ENCODE assay signal across 25 cellular contexts in genomic region chr4:117529401-117529800, GRCh38.
"Had no signal": no experiment of that assay in that cellular context is flagged by ENCODE, and none has a peak within 500 bp of the region (broad histone marks: within the 10 kb centered on the region; RNA-seq: fewer than 3 reads in every experiment).

No MANE protein-coding gene starts in this region.

- H3K4me1 ChIP-seq: adrenal gland, body of pancreas, breast epithelium, SJCRH30 had no signal

- H3K27me3 ChIP-seq: adrenal gland, breast epithelium, SJCRH30 had no signal

- H3K9me3 ChIP-seq: adrenal gland, body of pancreas, breast epithelium, SJCRH30 had no signal

- DNase-seq: activated CD4-positive, alpha-beta T cell treated with anti-CD3 and anti-CD28 coated beads, Interleukin-2, amount 10 ng/mL, durations not matched to agents 24 days and 14 days; activated CD4-positive, alpha-beta T cell treated with anti-CD3 and anti-CD28 coated beads, Interleukin-2, amount 50 U/mL, for 4 hours; activated CD4-positive, CD25-positive, alpha-beta regulatory T cell; activated CD8-positive, alpha-beta T cell treated with anti-CD3 and anti-CD28 coated beads, Interleukin-2, amount 10 ng/mL, durations not matched to agents 7 days and 5 days; activated gamma-delta T cell; activated naive CD4-positive, alpha-beta T cell treated with anti-CD3 and anti-CD28 coated beads for 36 hours; activated T-cell treated with anti-CD3 and anti-CD28 coated beads, Interleukin-2, amount 50 U/mL, for 24 hours; adrenal gland; body of pancreas; KG1; NCI-H1092 treated with DMSO at 0.1 percent for 48 hours; NCI-H1417; NCI-H187 treated with DMSO at 0.1 percent for 48 hours; NCI-H2081; NCI-H510A treated with DMSO at 0.1 percent for 48 hours; NCI-H526 treated with DMSO at 0.1 percent for 48 hours; SHP77; T1000; WERI-Rb-1 had no signal

- H3K4me3 ChIP-seq: adrenal gland, body of pancreas, breast epithelium, coronary artery, SJCRH30, SK-N-MC had no signal

- H3K36me3 ChIP-seq: adrenal gland, breast epithelium, SJCRH30, WERI-Rb-1 had no signal

- H3K27ac ChIP-seq: adrenal gland, body of pancreas, breast epithelium, coronary artery, SJCRH30, SK-N-MC, WERI-Rb-1 had no signal

- ATAC-seq: activated CD8-positive, alpha-beta T cell treated with anti-CD3 and anti-CD28 coated beads, Interleukin-2, amount 10 ng/mL, durations not matched to agents 7 days and 5 days; activated naive CD4-positive, alpha-beta T cell treated with anti-CD3 and anti-CD28 coated beads, Interleukin-2, amount 50 U/mL, for 72 hours; body of pancreas; Panc1 had no signal
